In the genomic region with DNA sequence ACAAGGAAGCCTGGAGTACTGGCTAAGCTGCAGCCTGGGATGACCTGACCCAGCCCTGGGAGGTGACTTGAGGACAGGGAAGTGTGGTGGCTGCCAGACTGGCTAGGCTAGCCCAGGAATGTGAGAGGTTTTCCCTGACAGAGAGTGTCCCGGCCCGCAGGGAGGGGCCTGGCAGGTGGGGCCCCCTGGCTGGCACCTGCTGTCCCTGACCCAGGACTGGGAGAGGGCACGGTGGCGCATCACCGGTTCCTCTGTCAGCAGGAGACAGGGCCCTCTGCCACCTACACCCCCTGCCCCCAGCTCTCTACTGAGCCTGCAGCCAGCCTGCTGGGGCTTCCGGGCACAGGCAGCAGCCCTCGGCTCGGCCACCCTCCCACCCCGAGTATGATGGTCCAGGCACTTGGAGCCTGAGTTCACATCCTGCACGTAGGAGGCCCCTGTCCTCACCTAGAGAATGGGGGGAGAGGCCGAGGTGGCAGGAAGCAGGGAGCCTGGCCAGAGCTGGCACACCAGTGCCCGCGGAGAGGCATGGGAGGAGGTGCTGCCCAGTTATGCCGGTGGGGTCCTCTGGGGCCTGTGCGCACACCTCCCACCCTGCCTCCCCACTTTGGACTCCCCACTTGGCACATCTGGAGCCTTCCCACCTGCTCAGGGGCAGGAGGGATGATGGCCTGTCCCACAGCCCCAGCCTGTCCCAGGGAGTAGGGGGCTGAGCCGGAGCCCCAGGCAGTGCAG, we compare ENCODE assay signal across 11 cellular contexts. TPM values are rescaled to one million over a fixed set of nuclear protein-coding genes. Genes with fewer than 3 reads are reported as not detected.
DNase-seq lines count a peak whose midpoint lies in the region; ATAC-seq and TF ChIP-seq lines count a peak whose summit lies in the region.
"Had no signal": no experiment of that assay in that cellular context is flagged by ENCODE, and none has a peak within 500 bp of the region (broad histone marks: within the 10 kb centered on the region; RNA-seq: fewer than 3 reads in every experiment).

No MANE protein-coding gene starts in this region.

- no peaks in the 10 kb centered on the region for H3K9me3 Mint-ChIP-seq in stimulated activated naive CD8-positive, alpha-beta T cell treated with anti-CD3 and anti-CD28 coated beads, Interleukin-15, Interleukin-2, amounts not matched to agents 100 ng/mL and 50 ng/mL, for 24 hours
- no peaks in the 10 kb centered on the region for H3K9me3 Mint-ChIP-seq in brain
- no peaks in the 10 kb centered on the region for H3K9me3 Mint-ChIP-seq in mesothelial cell of epicardium

- ATAC-seq in stimulated activated naive CD8-positive, alpha-beta T cell treated with anti-CD3 and anti-CD28 coated beads, Interleukin-15, Interleukin-2, amounts not matched to agents 100 U/mL and 50 U/mL, for 24 hours, result no peak

- TF ChIP-seq CTCF in brain (conservative IDR thresholded peaks at IDR 0.05) (no peak), mesothelial cell of epicardium (IDR thresholded peaks at IDR 0.05; ENCODE audit: unreplicated experiment) (no peak)

- peaks cover 5% of the 10 kb centered on the region for H3K4me1 Mint-ChIP-seq in stimulated activated naive CD8-positive, alpha-beta T cell treated with anti-CD3 and anti-CD28 coated beads, Interleukin-15, Interleukin-2, amounts not matched to agents 100 ng/mL and 50 ng/mL, for 24 hours (ENCODE audit: low read depth)
- H3K4me1 Mint-ChIP-seq in brain (no peaks in the 10 kb centered on the region), mesothelial cell of epicardium (peaks cover 5% of the 10 kb centered on the region)

- no peaks in the 10 kb centered on the region for H3K36me3 Mint-ChIP-seq in stimulated activated naive CD8-positive, alpha-beta T cell treated with anti-CD3 and anti-CD28 coated beads, Interleukin-15, Interleukin-2, amounts not matched to agents 100 ng/mL and 50 ng/mL, for 24 hours (ENCODE audit: low read depth)
- H3K36me3 Mint-ChIP-seq in brain (no peaks in the 10 kb centered on the region), mesothelial cell of epicardium (no peaks in the 10 kb centered on the region)

- H3K27me3 Mint-ChIP-seq in stimulated activated naive CD8-positive, alpha-beta T cell treated with anti-CD3 and anti-CD28 coated beads, Interleukin-15, Interleukin-2, amounts not matched to agents 100 ng/mL and 50 ng/mL, for 24 hours, result peaks cover 14% of the 10 kb centered on the region
- H3K27me3 Mint-ChIP-seq in brain, result peaks cover 6% of the 10 kb centered on the region
- peaks cover 6% of the 10 kb centered on the region for H3K27me3 Mint-ChIP-seq in mesothelial cell of epicardium (ENCODE audit: low read depth)

- H3K4me3 Mint-ChIP-seq in stimulated activated naive CD8-positive, alpha-beta T cell treated with anti-CD3 and anti-CD28 coated beads, Interleukin-15, Interleukin-2, amounts not matched to agents 100 ng/mL and 50 ng/mL, for 24 hours, result peak overlapping the region; percentile 82
- peak overlapping the region in 4 of 5 experiments; percentile 46 to 60 (median 56) for H3K4me3 Mint-ChIP-seq in brain
- peak overlapping the region; percentile 46 for H3K4me3 Mint-ChIP-seq in mesothelial cell of epicardium

- peak overlapping the region; percentile 8 for H3K27ac Mint-ChIP-seq in stimulated activated naive CD8-positive, alpha-beta T cell treated with anti-CD3 and anti-CD28 coated beads, Interleukin-15, Interleukin-2, amounts not matched to agents 100 ng/mL and 50 ng/mL, for 24 hours
- H3K27ac Mint-ChIP-seq in brain (no peak overlapping the region), mesothelial cell of epicardium (no peak overlapping the region)

- DNase-seq in stimulated activated naive CD8-positive, alpha-beta T cell treated with anti-CD3 and anti-CD28 coated beads, Interleukin-15, Interleukin-2, amounts not matched to agents 100 U/mL and 50 U/mL, for 24 hours, result no peak
- DNase-seq in mesothelial cell of epicardium (ENCODE audit: low spot score in 2 of 2, unreplicated experiment in 2 of 2) (no peak), NAMALWA (ENCODE audit: low spot score) (no peak), NCI-H1105 treated with DMSO at 0.1 percent for 48 hours (lab: John Stamatoyannopoulos, UW) (no peak), GM03348 (ENCODE audit: low spot score) (no peak)
- DNase-seq in stimulated activated naive CD4-positive, alpha-beta T cell (lab: John Stamatoyannopoulos, UW), result no peak
- DNase-seq: activated naive CD4-positive, alpha-beta T cell; HCEC 1CT; NCI-H2171 treated with DMSO at 0.1 percent for 48 hours had no signal

RNA-seq across cellular contexts. Expression of a gene that starts 0.5 kb away (rescaled TPM):
- polyA plus RNA-seq in brain (ENCODE audit: insufficient read depth, low read depth, low replicate concordance), result 5.2 TPM
- 7.5 to 7.7 TPM (median 7.6 TPM) in 3 replicates for total RNA-seq in mesothelial cell of epicardium

RNA-seq across cellular contexts. Expression of a gene that starts 32.9 kb away (rescaled TPM):
- 447 TPM for polyA plus RNA-seq in brain (ENCODE audit: insufficient read depth, low read depth, low replicate concordance)
- total RNA-seq in mesothelial cell of epicardium, result 832 to 854 TPM (median 837 TPM) in 3 replicates

RNA-seq across cellular contexts. Expression of a gene that starts 37.2 kb away (rescaled TPM):
- polyA plus RNA-seq in brain (ENCODE audit: insufficient read depth, low read depth, low replicate concordance), result 34.9 TPM
- total RNA-seq in mesothelial cell of epicardium, result 21.0 to 24.1 TPM (median 23.5 TPM) in 3 replicates

RNA-seq across cellular contexts. Expression of a gene that starts 57.6 kb away (rescaled TPM):
- polyA plus RNA-seq in brain (ENCODE audit: insufficient read depth, low read depth, low replicate concordance), result 647 TPM
- 192 to 200 TPM (median 195 TPM) in 3 replicates for total RNA-seq in mesothelial cell of epicardium
